In the genomic region with DNA sequence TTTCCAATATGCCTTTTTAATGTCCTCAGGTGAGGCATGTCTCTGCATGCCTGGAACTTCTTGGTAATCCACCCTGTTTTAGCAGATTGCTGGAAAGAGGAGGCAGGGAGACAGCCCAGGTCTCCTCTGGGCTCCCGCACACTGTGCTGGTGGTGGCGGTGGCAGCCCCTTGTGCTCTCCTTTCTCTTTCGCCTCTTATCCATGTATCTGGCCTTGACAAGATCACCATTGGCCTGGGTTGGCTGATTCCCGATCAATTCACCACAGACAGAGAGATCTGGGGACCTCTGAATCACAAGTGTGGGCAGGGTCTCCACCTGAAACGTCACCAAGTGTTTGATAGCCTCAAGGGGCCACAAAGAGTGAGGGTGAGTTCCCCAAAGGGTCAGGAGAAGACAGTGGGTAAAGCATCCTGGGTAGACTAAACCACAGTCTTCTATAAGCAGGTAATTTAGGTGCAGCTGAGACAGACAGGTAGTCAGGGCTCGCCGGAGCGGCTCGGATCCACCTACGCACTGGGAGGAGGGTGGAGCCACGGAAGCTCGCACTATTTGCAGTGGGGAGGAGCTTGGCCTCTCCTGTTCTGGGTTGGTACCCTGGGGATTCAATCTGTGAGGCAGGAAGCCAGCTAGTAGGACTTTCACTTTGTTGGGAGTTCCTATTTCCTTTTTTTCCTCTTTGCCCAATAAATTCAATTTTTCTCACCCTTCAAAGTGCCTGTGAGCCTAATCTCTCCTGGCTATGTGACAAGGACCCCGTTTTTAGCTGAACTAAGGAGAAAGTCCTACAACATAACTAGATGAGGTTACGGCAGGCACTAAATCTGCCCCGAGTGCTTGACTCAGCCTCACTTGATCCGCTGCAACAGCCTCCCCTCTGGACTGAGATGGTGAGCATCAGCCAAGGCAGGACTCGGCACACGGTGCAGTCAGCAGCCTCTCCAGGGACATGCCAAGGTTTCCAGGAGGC, we compare ENCODE assay signal across 8 cellular contexts. TPM values are rescaled to one million over a fixed set of nuclear protein-coding genes. Genes with fewer than 3 reads are reported as not detected.
DNase-seq lines count a peak whose midpoint lies in the region; ATAC-seq and TF ChIP-seq lines count a peak whose summit lies in the region.

No MANE protein-coding gene starts in this region.

- TF ChIP-seq CTCF in C4-2B (conservative IDR thresholded peaks at IDR 0.05) (no peak), right atrium auricular region (IDR thresholded peaks at IDR 0.05) (no peak)

- peaks cover 0 to 17% of the 10 kb centered on the region in 2 donors for H3K4me1 ChIP-seq in right atrium auricular region
- peaks cover 40% of the 10 kb centered on the region for H3K4me1 ChIP-seq in skeletal muscle satellite cell (ENCODE audit: control insufficient read depth, insufficient read depth, low read length)
- no peaks in the 10 kb centered on the region for H3K4me1 ChIP-seq in effector memory CD4-positive, alpha-beta T cell (ENCODE audit: control insufficient read depth, insufficient read depth, low read length, poor library complexity, severe bottlenecking)

- H3K27ac ChIP-seq in C4-2B = peak overlapping the region; percentile 1; the same call in 1 of the 2 replicates
- peak overlapping the region; percentile 52 to 62 for H3K27ac ChIP-seq in right atrium auricular region
- H3K27ac ChIP-seq in effector memory CD4-positive, alpha-beta T cell (ENCODE audit: insufficient read depth, low read length, poor library complexity, severe bottlenecking) = no peak overlapping the region

- ATAC-seq in GM19351 (IDR thresholded peaks at IDR 0.05; ENCODE audit: unreplicated experiment) = peak; percentile 97
- peak; percentile 97 for ATAC-seq in HG03342 (IDR thresholded peaks at IDR 0.05; ENCODE audit: unreplicated experiment)

- peak; percentile 68 for DNase-seq in NCI-H774 (lab: John Stamatoyannopoulos, UW)
- peak; percentile 43 for DNase-seq in activated naive CD4-positive, alpha-beta T cell treated with Interleukin-2 at 50 U/mL for 16 hours
- DNase-seq in right atrium auricular region (ENCODE audit: low spot score) = peak; percentile 72
- no peak for DNase-seq in effector memory CD4-positive, alpha-beta T cell

- H3K4me2 ChIP-seq in skeletal muscle satellite cell (ENCODE audit: low read length) = peak overlapping the region; percentile 83

- H3K4me3 ChIP-seq in right atrium auricular region (peak overlapping the region in 1 of 2 donors; percentile 40), skeletal muscle satellite cell (ENCODE audit: low read length) (peak overlapping the region; percentile 70)
- no peak overlapping the region for H3K4me3 ChIP-seq in effector memory CD4-positive, alpha-beta T cell (ENCODE audit: insufficient read depth, low read depth, low read length, poor library complexity, severe bottlenecking)

- no peaks in the 10 kb centered on the region for H3K36me3 ChIP-seq in right atrium auricular region
- no peaks in the 10 kb centered on the region for H3K36me3 ChIP-seq in skeletal muscle satellite cell (ENCODE audit: insufficient read depth, low read length)
- H3K36me3 ChIP-seq in effector memory CD4-positive, alpha-beta T cell (ENCODE audit: control insufficient read depth, insufficient read depth, low read length) = no peaks in the 10 kb centered on the region

- peak overlapping the region; percentile 74 for H3K9ac ChIP-seq in skeletal muscle satellite cell (ENCODE audit: low read depth, low read length)

- H3K27me3 ChIP-seq in right atrium auricular region = no peaks in the 10 kb centered on the region
- no peaks in the 10 kb centered on the region for H3K27me3 ChIP-seq in skeletal muscle satellite cell (ENCODE audit: control insufficient read depth, insufficient read depth, low read length)
- no peaks in the 10 kb centered on the region for H3K27me3 ChIP-seq in effector memory CD4-positive, alpha-beta T cell (replicated peaks; ENCODE audit: control insufficient read depth, insufficient read depth, low read length, poor library complexity, severe bottlenecking)

- no peaks in the 10 kb centered on the region for H3K9me3 ChIP-seq in right atrium auricular region
- H3K9me3 ChIP-seq in skeletal muscle satellite cell (replicated peaks; ENCODE audit: low read length) = no peaks in the 10 kb centered on the region
- H3K9me3 ChIP-seq in effector memory CD4-positive, alpha-beta T cell (ENCODE audit: control insufficient read depth, low read length) = no peaks in the 10 kb centered on the region

RNA-seq across cellular contexts. Expression of gene SLC4A3, which starts 57.6 kb away (rescaled TPM):
- 100 to 1,000 TPM; 270 to 502 TPM for total RNA-seq in right atrium auricular region
- total RNA-seq in skeletal muscle satellite cell (2012; rRNA removed) = 0.51 and 3.3 TPM in 2 replicates

Comparison
In these comparisons a context has a peak if more than half of its experiments do, and no peak if none do; other contexts are left out.
1. DNase-seq: peak in NCI-H774 (single experiment), activated naive CD4-positive, alpha-beta T cell treated with Interleukin-2 at 50 U/mL for 16 hours (single experiment) and right atrium auricular region (single experiment); none in effector memory CD4-positive, alpha-beta T cell (0 of 3).